In the genomic region with DNA sequence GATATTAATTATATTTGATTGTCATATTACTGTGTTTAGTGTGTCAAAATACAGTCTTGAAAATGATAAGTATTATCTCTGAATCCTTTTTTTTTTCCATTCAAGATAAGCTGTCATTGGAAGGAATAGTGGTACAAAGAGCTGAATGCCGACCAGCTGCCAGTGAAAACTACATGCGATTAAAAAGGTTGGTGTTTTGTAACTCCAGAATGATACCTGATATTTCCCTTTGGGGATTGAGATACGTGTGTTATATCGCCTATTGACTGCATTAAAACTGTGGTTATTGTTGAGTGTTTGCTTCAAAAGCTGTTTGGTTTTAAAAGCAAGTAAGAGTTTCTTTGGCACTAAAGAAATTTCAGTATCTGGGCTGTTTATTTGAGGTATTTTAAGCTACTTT, we compare ENCODE assay signal across 14 cellular contexts. TPM values are rescaled to one million over a fixed set of nuclear protein-coding genes. Genes with fewer than 3 reads are reported as not detected.
DNase-seq lines count a peak whose midpoint lies in the region; TF ChIP-seq lines count a peak whose summit lies in the region.
"Had no signal": no experiment of that assay in that cellular context is flagged by ENCODE, and none has a peak within 500 bp of the region (broad histone marks: within the 10 kb centered on the region; RNA-seq: fewer than 3 reads in every experiment).

No MANE protein-coding gene starts in this region.

- H3K9me3 Mint-ChIP-seq in activated naive CD4-positive, alpha-beta T cell treated with anti-CD3 and anti-CD28 coated beads, Interleukin-2, amount 50 U/mL, for 24 hours: no peaks in the 10 kb centered on the region
- no peaks in the 10 kb centered on the region for H3K9me3 Mint-ChIP-seq in activated naive CD4-positive, alpha-beta T cell treated with anti-CD3 and anti-CD28 coated beads, Interleukin-2, amount 10 ng/mL, durations not matched to agents 7 days and 5 days
- H3K9me3 Mint-ChIP-seq: natural killer cell, type B pancreatic cell had no signal

- H3K4me3 Mint-ChIP-seq in activated naive CD4-positive, alpha-beta T cell treated with anti-CD3 and anti-CD28 coated beads, Interleukin-2, amount 50 U/mL, for 24 hours: no peak overlapping the region
- H3K4me3 Mint-ChIP-seq in activated naive CD4-positive, alpha-beta T cell treated with anti-CD3 and anti-CD28 coated beads, Interleukin-2, amount 10 ng/mL, durations not matched to agents 7 days and 5 days: no peak overlapping the region
- H3K4me3 Mint-ChIP-seq: natural killer cell, type B pancreatic cell had no signal

- peaks cover 34% of the 10 kb centered on the region for H3K36me3 Mint-ChIP-seq in activated naive CD4-positive, alpha-beta T cell treated with anti-CD3 and anti-CD28 coated beads, Interleukin-2, amount 50 U/mL, for 24 hours
- H3K36me3 Mint-ChIP-seq in activated naive CD4-positive, alpha-beta T cell treated with anti-CD3 and anti-CD28 coated beads, Interleukin-2, amount 10 ng/mL, durations not matched to agents 7 days and 5 days: peaks cover 9% of the 10 kb centered on the region

- no peaks in the 10 kb centered on the region for H3K27me3 Mint-ChIP-seq in activated naive CD4-positive, alpha-beta T cell treated with anti-CD3 and anti-CD28 coated beads, Interleukin-2, amount 50 U/mL, for 24 hours
- H3K27me3 Mint-ChIP-seq in activated naive CD4-positive, alpha-beta T cell treated with anti-CD3 and anti-CD28 coated beads, Interleukin-2, amount 10 ng/mL, durations not matched to agents 7 days and 5 days: no peaks in the 10 kb centered on the region
- H3K27me3 Mint-ChIP-seq: type B pancreatic cell had no signal

- CTCF ChIA-PET in activated naive CD4-positive, alpha-beta T cell treated with anti-CD3 and anti-CD28 coated beads, Interleukin-2, amount 10 ng/mL, durations not matched to agents 7 days and 5 days (lab: Charles Lee): no interaction called here

- TF ChIP-seq POLR2A in transverse colon (IDR thresholded peaks at IDR 0.05): no peak

- 60 to 69% methylated on average over 4 of the region's 4 CpGs for WGBS in transverse colon (ENCODE audit: low coverage in 1 of 2), 2 donors

- no peak for DNase-seq in activated naive CD4-positive, alpha-beta T cell treated with anti-CD3 and anti-CD28 coated beads, Interleukin-2, amount 10 ng/mL, durations not matched to agents 7 days and 5 days
- DNase-seq in iris pigment epithelial cell (ENCODE audit: low read depth) (peak; percentile 49), transverse colon (no peak), foreskin melanocyte (no peak), SHP77 (lab: John Stamatoyannopoulos, UW) (no peak)
- DNase-seq in activated T-cell treated with anti-CD3 and anti-CD28 coated beads, Interleukin-2, amount 50 U/mL, for 48 hours: no peak
- DNase-seq: activated CD8-positive, alpha-beta memory T cell treated with anti-CD3 and anti-CD28 coated beads, Interleukin-2, amount 50 U/mL, for 48 hours; colonic mucosa; natural killer cell; stimulated activated CD4-positive, alpha-beta T cell treated with anti-CD3 and anti-CD28 coated beads, Interleukin-4, amount 100 ng/mL, for 24 hours had no signal

- in situ Hi-C loops in transverse colon (cut with MboI; ENCODE audit: low pct_ligation_motif_present in 1 of 4, low pct_unique_long_range_greater_than_20kb in 1 of 4, low sequenced_read_pairs in 3 of 4): no loop called here

- H3K9me3 ChIP-seq in transverse colon: no peaks in the 10 kb centered on the region
- H3K9me3 ChIP-seq: colonic mucosa had no signal

- TF ChIP-seq CTCF in WI38 (IDR thresholded peaks at IDR 0.05; ENCODE audit: low read depth, low read length): no peak
- TF ChIP-seq CTCF in transverse colon (IDR thresholded peaks at IDR 0.05): no peak

- no peaks in the 10 kb centered on the region for H3K27me3 ChIP-seq in transverse colon
- H3K27me3 ChIP-seq: colonic mucosa had no signal

- peaks cover 27% of the 10 kb centered on the region for H3K4me1 Mint-ChIP-seq in activated naive CD4-positive, alpha-beta T cell treated with anti-CD3 and anti-CD28 coated beads, Interleukin-2, amount 50 U/mL, for 24 hours
- no peaks in the 10 kb centered on the region for H3K4me1 Mint-ChIP-seq in activated naive CD4-positive, alpha-beta T cell treated with anti-CD3 and anti-CD28 coated beads, Interleukin-2, amount 10 ng/mL, durations not matched to agents 7 days and 5 days

- H3K27ac ChIP-seq in transverse colon: peak overlapping the region; percentile 48 to 69 (median 55)

- H3K27ac Mint-ChIP-seq in activated naive CD4-positive, alpha-beta T cell treated with anti-CD3 and anti-CD28 coated beads, Interleukin-2, amount 50 U/mL, for 24 hours: peak overlapping the region; percentile 24
- no peak overlapping the region for H3K27ac Mint-ChIP-seq in activated naive CD4-positive, alpha-beta T cell treated with anti-CD3 and anti-CD28 coated beads, Interleukin-2, amount 10 ng/mL, durations not matched to agents 7 days and 5 days
- H3K27ac Mint-ChIP-seq: natural killer cell, type B pancreatic cell had no signal

- peaks cover 0 to 5% (median 0%) of the 10 kb centered on the region in 4 donors for H3K36me3 ChIP-seq in transverse colon
- H3K36me3 ChIP-seq: colonic mucosa had no signal

- TF ChIP-seq EP300 in transverse colon (IDR thresholded peaks at IDR 0.05; ENCODE audit: low read depth): no peak

- peak overlapping the region; percentile 12; the same call in 1 of the 2 replicates for H3K4me3 ChIP-seq in WI38 (ENCODE audit: low read depth, low read length)
- H3K4me3 ChIP-seq in transverse colon: no peak overlapping the region
- H3K4me3 ChIP-seq: colonic mucosa had no signal

- intact Hi-C loops in transverse colon (cut with DNase I; ENCODE audit: low total_unique reads): no loop called here

- H3K4me1 ChIP-seq in transverse colon: peaks cover 3 to 28% (median 14%) of the 10 kb centered on the region in 4 donors

RNA-seq across cellular contexts. Expression of a gene that starts 6.5 kb away (rescaled TPM):
- 1 to 10 TPM in 2 of 4 donors, not detected in 2; 1.3 to 1.9 TPM for total RNA-seq in transverse colon
- total RNA-seq: natural killer cell, NCI-H460 had no signal
